1 cellular context compared by ENCODE assay signal in genomic region chrX:41799661-41800060, GRCh38.
TF ChIP-seq lines count a peak whose summit lies in the region.

No MANE protein-coding gene starts in this region.

TF ChIP-seq in H1, 55 proteins besides CTCF, POLR2A, EP300 and RAD21:
- TF ChIP-seq SP2 (IDR thresholded peaks at IDR 0.05; ENCODE audit: low read length), result no peak
- TF ChIP-seq POLR2AphosphoS5 (IDR thresholded peaks at IDR 0.05; ENCODE audit: low read depth, low read length), result no peak
- TF ChIP-seq E2F6 (IDR thresholded peaks at IDR 0.05), result no peak
- no peak for TF ChIP-seq SRF (IDR thresholded peaks at IDR 0.05; ENCODE audit: low read depth, low read length)
- no peak for TF ChIP-seq KDM1A (IDR thresholded peaks at IDR 0.05; ENCODE audit: borderline replicate concordance, low read length)
- no peak for TF ChIP-seq HDAC6 (IDR thresholded peaks at IDR 0.05; ENCODE audit: low read depth, low read length)
- TF ChIP-seq BRCA1 (IDR thresholded peaks at IDR 0.05; ENCODE audit: low read depth, low read length), result no peak
- no peak for TF ChIP-seq CBX8 (IDR thresholded peaks at IDR 0.05; ENCODE audit: borderline replicate concordance, low read depth, low read length)
- no peak for TF ChIP-seq RNF2 (IDR thresholded peaks at IDR 0.05; ENCODE audit: borderline replicate concordance, low read depth, low read length, missing control alignments, poor library complexity, severe bottlenecking)
- no peak for TF ChIP-seq GABPA (IDR thresholded peaks at IDR 0.05; ENCODE audit: borderline replicate concordance, insufficient read depth, low read length)
- no peak for TF ChIP-seq HDAC2 (IDR thresholded peaks at IDR 0.05; ENCODE audit: borderline replicate concordance in 1 of 2, low read depth in 2 of 2, low read length in 2 of 2)
- TF ChIP-seq RFX5 (IDR thresholded peaks at IDR 0.05; ENCODE audit: borderline replicate concordance, low read depth, low read length), result no peak
- TF ChIP-seq JUN (IDR thresholded peaks at IDR 0.05; ENCODE audit: low read depth, low read length), result no peak
- TF ChIP-seq RXRA (IDR thresholded peaks at IDR 0.05; ENCODE audit: insufficient read depth, low read depth, low read length), result no peak
- TF ChIP-seq SP1 (IDR thresholded peaks at IDR 0.05; ENCODE audit: low read depth, low read length), result no peak
- TF ChIP-seq YY1 (IDR thresholded peaks at IDR 0.05; ENCODE audit: low read depth, low read length), result no peak
- TF ChIP-seq CHD1 (IDR thresholded peaks at IDR 0.05; ENCODE audit: low read depth, low read length), result no peak
- no peak for TF ChIP-seq ATF3 (IDR thresholded peaks at IDR 0.05; ENCODE audit: insufficient read depth, low read depth, low read length)
- no peak for TF ChIP-seq EGR1 (IDR thresholded peaks at IDR 0.05; ENCODE audit: borderline replicate concordance, low read depth, low read length)
- TF ChIP-seq SIN3A (conservative IDR thresholded peaks at IDR 0.05 in 1 of 2, IDR thresholded peaks at IDR 0.05 in 1 of 2; ENCODE audit: low read depth in 1 of 2, low read length in 2 of 2), result no peak
